ENCODE assay signal across 18 cellular contexts in the genomic region with DNA sequence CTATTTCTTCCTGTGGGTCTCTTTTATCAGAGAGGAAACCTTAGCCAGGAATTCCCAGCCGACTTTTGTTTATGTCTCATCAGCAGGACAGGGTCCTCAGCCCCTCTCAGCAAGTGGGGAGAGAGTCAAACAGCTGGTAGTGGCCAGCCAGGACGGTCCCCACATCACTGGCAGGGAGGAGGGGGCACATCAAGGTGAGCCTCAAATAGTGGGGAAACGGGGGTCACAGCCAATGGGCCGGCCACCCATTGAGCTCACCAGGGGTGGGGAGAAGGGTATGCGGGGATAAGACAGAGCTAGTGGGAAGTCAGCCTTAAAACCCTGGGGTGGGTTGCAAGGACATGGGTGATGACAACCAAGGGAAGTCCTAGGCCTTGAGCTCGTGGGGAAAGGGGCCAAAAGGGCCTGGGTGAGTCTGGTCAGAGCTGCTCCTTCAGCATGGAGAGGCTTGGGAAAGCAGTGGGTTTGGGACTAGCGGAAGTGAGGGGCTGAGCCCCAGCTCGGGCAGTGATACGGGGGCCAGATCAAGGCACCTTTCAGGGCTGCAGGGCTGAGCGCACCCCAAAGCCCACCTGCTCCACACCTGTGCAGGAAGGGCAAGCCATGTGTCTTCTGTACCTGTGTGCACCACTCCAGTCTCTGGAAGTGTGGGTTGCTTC. TPM values are rescaled to one million over a fixed set of nuclear protein-coding genes. Genes with fewer than 3 reads are reported as not detected.
A peak's percentile ranks its signal among the peaks of the same experiment; 100 is the strongest.
DNase-seq lines count a peak whose midpoint lies in the region; ATAC-seq and TF ChIP-seq lines count a peak whose summit lies in the region.
"Had no signal": no experiment of that assay in that cellular context is flagged by ENCODE, and none has a peak within 500 bp of the region (broad histone marks: within the 10 kb centered on the region; RNA-seq: fewer than 3 reads in every experiment).

No MANE protein-coding gene starts in this region.

- TF ChIP-seq CTCF in H9 (conservative IDR thresholded peaks at IDR 0.05) (no peak), lung (IDR thresholded peaks at IDR 0.05; ENCODE audit: control extremely low read depth, extremely low read depth) (no peak), thyroid gland (IDR thresholded peaks at IDR 0.05) (no peak)

- H3K36me3 ChIP-seq in lung (ENCODE audit: control insufficient read depth in 2 of 2, insufficient read depth in 2 of 2, low read length in 2 of 2) (no peaks in the 10 kb centered on the region), thyroid gland (no peaks in the 10 kb centered on the region)
- H3K36me3 ChIP-seq: gastrocnemius medialis, right atrium auricular region, SJCRH30 had no signal

- no peaks in the 10 kb centered on the region for H3K79me2 ChIP-seq in H9 (ENCODE audit: insufficient read depth, low read length)

- WGBS in H9 (ENCODE audit: extremely low coverage, insufficient read length, low lambda C conversion rate), result no CpG with 5 or more reads among the region's 10 CpGs
- WGBS in lung, 2 donors, result 78 to 90% methylated on average over 10 of the region's 10 CpGs
- WGBS in thyroid gland, 2 donors, result 82 to 83% methylated on average over 9 to 10 of the region's 10 CpGs

- no peak overlapping the region for H2BK5ac ChIP-seq in H9 (ENCODE audit: insufficient read length, low read length)

- no peak overlapping the region for H3T11ph ChIP-seq in H9 (ENCODE audit: low read length)

- H4K8ac ChIP-seq in H9 (replicated peaks; ENCODE audit: insufficient read length, low read depth, low read length), result no peak overlapping the region

- intact Hi-C loops in thyroid gland (cut with DNase I), result no loop called here

- H3K56ac ChIP-seq in H9 (ENCODE audit: insufficient read length, low read depth, low read length), result no peak overlapping the region

- H2AFZ ChIP-seq in H9 (ENCODE audit: low read length), result no peak overlapping the region

- no peak overlapping the region for H2BK20ac ChIP-seq in H9 (ENCODE audit: low read depth, low read length, poor library complexity, severe bottlenecking)

- H3K18ac ChIP-seq in H9 (ENCODE audit: insufficient read length, low read depth, low read length), result no peak overlapping the region

- no peak overlapping the region for H3K4me3 ChIP-seq in lung
- no peak overlapping the region for H3K4me3 ChIP-seq in thyroid gland (replicated peaks in 1 of 3)
- H3K4me3 ChIP-seq: gastrocnemius medialis, GM12878, right atrium auricular region, SJCRH30 had no signal

- H3K23ac ChIP-seq in H9 (ENCODE audit: insufficient read length, low read depth, low read length), result no peak overlapping the region

- peak overlapping the region; percentile 17 for H3K14ac ChIP-seq in H9 (ENCODE audit: insufficient read depth, low read length)

- H3K4ac ChIP-seq in H9 (ENCODE audit: low read depth, low read length), result no peak overlapping the region

- H3K27ac ChIP-seq in H9 (ENCODE audit: insufficient read length, low read depth, low read length), result no peak overlapping the region
- H3K27ac ChIP-seq in cingulate gyrus (ENCODE audit: low read depth, low read length), result peak overlapping the region; percentile 56
- no peak overlapping the region for H3K27ac ChIP-seq in lung (ENCODE audit: low read depth in 1 of 2, low read length in 1 of 2)
- peak overlapping the region; percentile 77 for H3K27ac ChIP-seq in substantia nigra (ENCODE audit: low read depth, low read length, poor library complexity, severe bottlenecking)
- H3K27ac ChIP-seq in thyroid gland, result peak overlapping the region in 1 of 3 donors; percentile 50
- H3K27ac ChIP-seq: epithelial cell of prostate, gastrocnemius medialis, right atrium auricular region, SJCRH30 had no signal

- H3K9me3 Mint-ChIP-seq in H9, result no peaks in the 10 kb centered on the region
- H3K9me3 Mint-ChIP-seq: nephron progenitor cell; stimulated activated naive CD8-positive, alpha-beta T cell treated with anti-CD3 and anti-CD28 coated beads, Interleukin-15, amount 100 ng/mL, for 72 hours had no signal

- TF ChIP-seq POLR2A in thyroid gland (IDR thresholded peaks at IDR 0.05), result no peak

- peaks cover 6% of the 10 kb centered on the region; the same call in 1 of the 2 replicates for H3K27me3 Mint-ChIP-seq in H9 (ENCODE audit: low read depth)

- no peak overlapping the region for H3K4me2 ChIP-seq in H9 (ENCODE audit: insufficient read depth, insufficient read length, low read length)

- no peaks in the 10 kb centered on the region for H3K36me3 Mint-ChIP-seq in H9 (ENCODE audit: insufficient read depth in 1 of 3, low read depth in 3 of 3)

- H4K91ac ChIP-seq in H9 (ENCODE audit: insufficient read length, low read depth, low read length), result no peak overlapping the region

- no peaks in the 10 kb centered on the region for H3K23me2 ChIP-seq in H9 (ENCODE audit: insufficient read length, low read depth, low read length, poor library complexity, severe bottlenecking)

- H2BK15ac ChIP-seq in H9 (ENCODE audit: low read depth, low read length), result no peak overlapping the region

- H3K79me1 ChIP-seq in H9 (ENCODE audit: insufficient read depth, low read depth, low read length, poor library complexity, severe bottlenecking), result no peaks in the 10 kb centered on the region

- H4K5ac ChIP-seq in H9 (ENCODE audit: insufficient read length, low read depth, low read length), result no peak overlapping the region

- H3K4me3 Mint-ChIP-seq in H9, result no peak overlapping the region
- H3K4me3 Mint-ChIP-seq: nephron progenitor cell; stimulated activated naive CD8-positive, alpha-beta T cell treated with anti-CD3 and anti-CD28 coated beads, Interleukin-15, amount 100 ng/mL, for 72 hours had no signal

- H3K4me1 Mint-ChIP-seq in H9, result peaks cover 40 to 47% of the 10 kb centered on the region in 2 experiments

- no peak overlapping the region for H2BK120ac ChIP-seq in H9 (ENCODE audit: low read depth, low read length, poor library complexity, severe bottlenecking)

- DNase-seq in H9 (no peak), lung (ENCODE audit: low spot score) (peak; percentile 26), substantia nigra (lab: John Stamatoyannopoulos, UW) (no peak), thyroid gland (no peak)
- DNase-seq: activated CD8-positive, alpha-beta memory T cell treated with anti-CD3 and anti-CD28 coated beads, Interleukin-2, amount 50 U/mL, for 4 hours; aorta; IMR-90; NCI-H187 treated with DMSO at 0.1 percent for 48 hours; nephron progenitor cell had no signal

- H2AK5ac ChIP-seq in H9 (ENCODE audit: insufficient read length, low read length), result no peak overlapping the region

- no peak overlapping the region for H2BK12ac ChIP-seq in H9 (ENCODE audit: insufficient read length, low read depth, low read length)

- H4K20me1 ChIP-seq in H9 (ENCODE audit: control insufficient read depth, insufficient read depth, insufficient read length), result no peaks in the 10 kb centered on the region

- H3K9ac ChIP-seq in H9 (ENCODE audit: extremely low read depth, insufficient read length, low read length), result no peak overlapping the region

- H3K27me3 ChIP-seq in H9 (ENCODE audit: insufficient read depth, low read length) (no peaks in the 10 kb centered on the region), lung (ENCODE audit: control insufficient read depth, insufficient read depth) (no peaks in the 10 kb centered on the region), thyroid gland (no peaks in the 10 kb centered on the region)
- H3K27me3 ChIP-seq: gastrocnemius medialis, right atrium auricular region, SJCRH30 had no signal

- no peak for ATAC-seq in lung (ENCODE audit: insufficient read depth, low FRiP score)
- ATAC-seq in GM19023 (IDR thresholded peaks at IDR 0.05; ENCODE audit: unreplicated experiment), result no peak
- no peak for ATAC-seq in GM19324 (IDR thresholded peaks at IDR 0.05; ENCODE audit: low FRiP score, unreplicated experiment)
- ATAC-seq: gastrocnemius medialis; GM12878; stimulated activated naive CD8-positive, alpha-beta T cell treated with anti-CD3 and anti-CD28 coated beads, Interleukin-15, amount 100 ng/mL, for 72 hours had no signal

- H3K4me1 ChIP-seq in H9 (ENCODE audit: insufficient read depth, low read length), result no peaks in the 10 kb centered on the region
- H3K4me1 ChIP-seq in lung (ENCODE audit: control insufficient read depth in 2 of 2, insufficient read depth in 2 of 2, low read length in 2 of 2), result peaks cover 0 to 17% of the 10 kb centered on the region in 2 donors
- H3K4me1 ChIP-seq in thyroid gland, result peaks cover 8 to 22% of the 10 kb centered on the region in 2 donors

- H3K9me3 ChIP-seq in H9 (ENCODE audit: control insufficient read depth, low read depth, low read length) (no peaks in the 10 kb centered on the region), lung (ENCODE audit: control insufficient read depth in 2 of 2, insufficient read depth in 1 of 2, low read length in 1 of 2) (no peaks in the 10 kb centered on the region), thyroid gland (no peaks in the 10 kb centered on the region)
- H3K9me3 ChIP-seq: gastrocnemius medialis, right atrium auricular region, SJCRH30 had no signal

- peak overlapping the region in 2 of 3 experiments; percentile 18 to 83; a peak in 2 of 7 replicates for H3K27ac Mint-ChIP-seq in H9
- H3K27ac Mint-ChIP-seq: nephron progenitor cell had no signal

RNA-seq across cellular contexts. Expression of gene KLF13, which starts 29.3 kb away (rescaled TPM):
- total RNA-seq in H9 (2021) (30.6 and 33.4 TPM in 2 replicates), lung (100 to 1,000 TPM in 1 of 2 donors, 10 to 100 TPM in 1; 38.3 to 157 TPM), thyroid gland (100 to 1,000 TPM in 2 of 4 donors, 10 to 100 TPM in 2; 84.0 to 117 (median 97.6) TPM)
- 10 to 100 TPM; 47.1 to 63.2 TPM for polyA plus RNA-seq in lung

Comparison
In these comparisons a context has a peak if more than half of its experiments do, and no peak if none do; other contexts are left out.
1. H3K27ac ChIP-seq: peak in cingulate gyrus (single experiment) and substantia nigra (single experiment); none in H9 (single experiment) and lung (0 of 2).